Comparison of ENCODE assay signal across 1 cellular context in the genomic region with DNA sequence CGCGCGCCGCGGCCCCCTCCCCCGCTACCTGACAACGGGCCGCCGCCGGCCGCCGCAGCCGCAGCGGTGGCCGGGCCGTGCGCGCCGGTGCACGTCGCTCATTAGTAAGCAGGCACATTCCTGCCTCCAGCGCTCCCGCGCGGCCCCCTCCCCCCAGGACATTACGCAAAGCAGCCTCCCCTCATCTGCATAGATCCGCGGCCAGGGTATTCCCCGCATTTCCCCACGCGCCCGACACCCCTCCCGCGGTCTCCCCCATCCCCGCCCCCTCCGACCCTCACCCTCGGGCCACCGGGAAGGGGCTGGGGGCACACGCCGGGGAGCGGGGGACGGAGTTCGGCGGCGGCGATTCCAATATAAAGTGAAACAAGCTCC.
A peak's percentile ranks its signal among the peaks of the same experiment; 100 is the strongest.
TF ChIP-seq lines count a peak whose summit lies in the region.

A gene with protein sequence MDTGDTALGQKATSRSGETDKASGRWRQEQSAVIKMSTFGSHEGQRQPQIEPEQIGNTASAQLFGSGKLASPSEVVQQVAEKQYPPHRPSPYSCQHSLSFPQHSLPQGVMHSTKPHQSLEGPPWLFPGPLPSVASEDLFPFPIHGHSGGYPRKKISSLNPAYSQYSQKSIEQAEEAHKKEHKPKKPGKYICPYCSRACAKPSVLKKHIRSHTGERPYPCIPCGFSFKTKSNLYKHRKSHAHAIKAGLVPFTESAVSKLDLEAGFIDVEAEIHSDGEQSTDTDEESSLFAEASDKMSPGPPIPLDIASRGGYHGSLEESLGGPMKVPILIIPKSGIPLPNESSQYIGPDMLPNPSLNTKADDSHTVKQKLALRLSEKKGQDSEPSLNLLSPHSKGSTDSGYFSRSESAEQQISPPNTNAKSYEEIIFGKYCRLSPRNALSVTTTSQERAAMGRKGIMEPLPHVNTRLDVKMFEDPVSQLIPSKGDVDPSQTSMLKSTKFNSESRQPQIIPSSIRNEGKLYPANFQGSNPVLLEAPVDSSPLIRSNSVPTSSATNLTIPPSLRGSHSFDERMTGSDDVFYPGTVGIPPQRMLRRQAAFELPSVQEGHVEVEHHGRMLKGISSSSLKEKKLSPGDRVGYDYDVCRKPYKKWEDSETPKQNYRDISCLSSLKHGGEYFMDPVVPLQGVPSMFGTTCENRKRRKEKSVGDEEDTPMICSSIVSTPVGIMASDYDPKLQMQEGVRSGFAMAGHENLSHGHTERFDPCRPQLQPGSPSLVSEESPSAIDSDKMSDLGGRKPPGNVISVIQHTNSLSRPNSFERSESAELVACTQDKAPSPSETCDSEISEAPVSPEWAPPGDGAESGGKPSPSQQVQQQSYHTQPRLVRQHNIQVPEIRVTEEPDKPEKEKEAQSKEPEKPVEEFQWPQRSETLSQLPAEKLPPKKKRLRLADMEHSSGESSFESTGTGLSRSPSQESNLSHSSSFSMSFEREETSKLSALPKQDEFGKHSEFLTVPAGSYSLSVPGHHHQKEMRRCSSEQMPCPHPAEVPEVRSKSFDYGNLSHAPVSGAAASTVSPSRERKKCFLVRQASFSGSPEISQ (N-terminal part only) (minus strand): TSS at position 106 of the 375 bp plus-strand sequence. CDS start 170,438 bp downstream, outside the sequence.

TF ChIP-seq in HepG2, 621 proteins besides CTCF, POLR2A, EP300 and RAD21 (continued from another document and continues in another):
- TF ChIP-seq TOE1 (CRISPR knock-in tag; IDR thresholded peaks at IDR 0.05) (no peak), BHLHE40 (IDR thresholded peaks at IDR 0.05; ENCODE audit: low read length) (no peak), TBX3 (IDR thresholded peaks at IDR 0.05; ENCODE audit: borderline replicate concordance) (peak; percentile 25; the same call in 1 of the 2 replicates), MIXL1 (CRISPR knock-in tag; IDR thresholded peaks at IDR 0.05) (peak; percentile 57; the same call in 1 of the 2 replicates), NBN (conservative IDR thresholded peaks at IDR 0.05) (no peak), ZBTB3 (CRISPR knock-in tag; IDR thresholded peaks at IDR 0.05; ENCODE audit: borderline replicate concordance, low read depth) (no peak), SMYD3 (CRISPR knock-in tag; IDR thresholded peaks at IDR 0.05) (no peak), ASH2L (IDR thresholded peaks at IDR 0.05; ENCODE audit: insufficient read length, low read depth, low read length) (peak; percentile 15), MXI1 (IDR thresholded peaks at IDR 0.05; ENCODE audit: borderline replicate concordance, low read depth, low read length) (peak; percentile 84), ERF (CRISPR knock-in tag; IDR thresholded peaks at IDR 0.05) (no peak), GABPA (IDR thresholded peaks at IDR 0.05; ENCODE audit: low read depth, low read length) (no peak), GABPA (CRISPR knock-in tag; IDR thresholded peaks at IDR 0.05; ENCODE audit: low read depth) (0 out of 2 replicates have a peak, but pooled peaks have one; percentile 16), SAP130 (CRISPR knock-in tag; IDR thresholded peaks at IDR 0.05; ENCODE audit: low read depth) (peak; percentile 78), ZNF235 (CRISPR knock-in tag; IDR thresholded peaks at IDR 0.05; ENCODE audit: borderline replicate concordance) (0 out of 2 replicates have a peak, but pooled peaks have one; percentile 9), KMT2A (CRISPR knock-in tag; IDR thresholded peaks at IDR 0.05) (peak; percentile 42; the same call in 1 of the 2 replicates), ZNF672 (CRISPR knock-in tag; IDR thresholded peaks at IDR 0.05) (no peak), RBAK (CRISPR knock-in tag; IDR thresholded peaks at IDR 0.05) (no peak), GATAD1 (CRISPR knock-in tag; IDR thresholded peaks at IDR 0.05) (no peak), ZNF34 (CRISPR knock-in tag; IDR thresholded peaks at IDR 0.05; ENCODE audit: borderline replicate concordance) (no peak), HHEX (CRISPR knock-in tag; IDR thresholded peaks at IDR 0.05) (no peak), HDAC2 (CRISPR knock-in tag; IDR thresholded peaks at IDR 0.05) (no peak), ZNF138 (CRISPR knock-in tag; IDR thresholded peaks at IDR 0.05; ENCODE audit: low read depth) (no peak), NFE2L2 (IDR thresholded peaks at IDR 0.05; ENCODE audit: low read length) (no peak), ZNF772 (CRISPR knock-in tag; IDR thresholded peaks at IDR 0.05) (no peak), ZNF839 (CRISPR knock-in tag; IDR thresholded peaks at IDR 0.05; ENCODE audit: borderline replicate concordance) (no peak), REXO4 (CRISPR knock-in tag; IDR thresholded peaks at IDR 0.05; ENCODE audit: borderline replicate concordance) (no peak), KMT2B (CRISPR knock-in tag; IDR thresholded peaks at IDR 0.05) (peak; percentile 59), ELF4 (CRISPR knock-in tag; IDR thresholded peaks at IDR 0.05; ENCODE audit: borderline replicate concordance) (no peak), ZNF598 (CRISPR knock-in tag; IDR thresholded peaks at IDR 0.05; ENCODE audit: borderline replicate concordance) (no peak), ZSCAN31 (CRISPR knock-in tag; IDR thresholded peaks at IDR 0.05; ENCODE audit: low read depth) (0 out of 2 replicates have a peak, but pooled peaks have one; percentile 13), SAFB2 (CRISPR knock-in tag; IDR thresholded peaks at IDR 0.05; ENCODE audit: borderline replicate concordance, low read depth) (no peak), ZNF317 (CRISPR knock-in tag; IDR thresholded peaks at IDR 0.05) (peak; percentile 39; the same call in 1 of the 2 replicates), SKI (IDR thresholded peaks at IDR 0.05; ENCODE audit: partially characterized antibody) (peak; percentile 13), ZNF816 (CRISPR knock-in tag; IDR thresholded peaks at IDR 0.05; ENCODE audit: borderline replicate concordance) (0 out of 2 replicates have a peak, but pooled peaks have one; percentile 10)
- TF ChIP-seq, protein P1, sequence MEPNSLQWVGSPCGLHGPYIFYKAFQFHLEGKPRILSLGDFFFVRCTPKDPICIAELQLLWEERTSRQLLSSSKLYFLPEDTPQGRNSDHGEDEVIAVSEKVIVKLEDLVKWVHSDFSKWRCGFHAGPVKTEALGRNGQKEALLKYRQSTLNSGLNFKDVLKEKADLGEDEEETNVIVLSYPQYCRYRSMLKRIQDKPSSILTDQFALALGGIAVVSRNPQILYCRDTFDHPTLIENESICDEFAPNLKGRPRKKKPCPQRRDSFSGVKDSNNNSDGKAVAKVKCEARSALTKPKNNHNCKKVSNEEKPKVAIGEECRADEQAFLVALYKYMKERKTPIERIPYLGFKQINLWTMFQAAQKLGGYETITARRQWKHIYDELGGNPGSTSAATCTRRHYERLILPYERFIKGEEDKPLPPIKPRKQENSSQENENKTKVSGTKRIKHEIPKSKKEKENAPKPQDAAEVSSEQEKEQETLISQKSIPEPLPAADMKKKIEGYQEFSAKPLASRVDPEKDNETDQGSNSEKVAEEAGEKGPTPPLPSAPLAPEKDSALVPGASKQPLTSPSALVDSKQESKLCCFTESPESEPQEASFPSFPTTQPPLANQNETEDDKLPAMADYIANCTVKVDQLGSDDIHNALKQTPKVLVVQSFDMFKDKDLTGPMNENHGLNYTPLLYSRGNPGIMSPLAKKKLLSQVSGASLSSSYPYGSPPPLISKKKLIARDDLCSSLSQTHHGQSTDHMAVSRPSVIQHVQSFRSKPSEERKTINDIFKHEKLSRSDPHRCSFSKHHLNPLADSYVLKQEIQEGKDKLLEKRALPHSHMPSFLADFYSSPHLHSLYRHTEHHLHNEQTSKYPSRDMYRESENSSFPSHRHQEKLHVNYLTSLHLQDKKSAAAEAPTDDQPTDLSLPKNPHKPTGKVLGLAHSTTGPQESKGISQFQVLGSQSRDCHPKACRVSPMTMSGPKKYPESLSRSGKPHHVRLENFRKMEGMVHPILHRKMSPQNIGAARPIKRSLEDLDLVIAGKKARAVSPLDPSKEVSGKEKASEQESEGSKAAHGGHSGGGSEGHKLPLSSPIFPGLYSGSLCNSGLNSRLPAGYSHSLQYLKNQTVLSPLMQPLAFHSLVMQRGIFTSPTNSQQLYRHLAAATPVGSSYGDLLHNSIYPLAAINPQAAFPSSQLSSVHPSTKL (CRISPR knock-in tag; IDR thresholded peaks at IDR 0.05), result peak; percentile 55
- TF ChIP-seq, protein P2, sequence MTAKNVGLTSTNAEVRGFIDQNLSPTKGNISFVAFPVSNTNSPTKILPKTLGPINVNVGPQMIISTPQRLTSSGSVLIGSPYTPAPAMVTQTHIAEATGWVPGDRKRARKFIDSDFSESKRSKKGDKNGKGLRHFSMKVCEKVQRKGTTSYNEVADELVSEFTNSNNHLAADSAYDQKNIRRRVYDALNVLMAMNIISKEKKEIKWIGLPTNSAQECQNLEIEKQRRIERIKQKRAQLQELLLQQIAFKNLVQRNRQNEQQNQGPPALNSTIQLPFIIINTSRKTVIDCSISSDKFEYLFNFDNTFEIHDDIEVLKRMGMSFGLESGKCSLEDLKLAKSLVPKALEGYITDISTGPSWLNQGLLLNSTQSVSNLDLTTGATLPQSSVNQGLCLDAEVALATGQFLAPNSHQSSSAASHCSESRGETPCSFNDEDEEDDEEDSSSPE (CRISPR knock-in tag; IDR thresholded peaks at IDR 0.05), result 0 out of 2 replicates have a peak, but pooled peaks have one; percentile 10
- TF ChIP-seq, protein P3, sequence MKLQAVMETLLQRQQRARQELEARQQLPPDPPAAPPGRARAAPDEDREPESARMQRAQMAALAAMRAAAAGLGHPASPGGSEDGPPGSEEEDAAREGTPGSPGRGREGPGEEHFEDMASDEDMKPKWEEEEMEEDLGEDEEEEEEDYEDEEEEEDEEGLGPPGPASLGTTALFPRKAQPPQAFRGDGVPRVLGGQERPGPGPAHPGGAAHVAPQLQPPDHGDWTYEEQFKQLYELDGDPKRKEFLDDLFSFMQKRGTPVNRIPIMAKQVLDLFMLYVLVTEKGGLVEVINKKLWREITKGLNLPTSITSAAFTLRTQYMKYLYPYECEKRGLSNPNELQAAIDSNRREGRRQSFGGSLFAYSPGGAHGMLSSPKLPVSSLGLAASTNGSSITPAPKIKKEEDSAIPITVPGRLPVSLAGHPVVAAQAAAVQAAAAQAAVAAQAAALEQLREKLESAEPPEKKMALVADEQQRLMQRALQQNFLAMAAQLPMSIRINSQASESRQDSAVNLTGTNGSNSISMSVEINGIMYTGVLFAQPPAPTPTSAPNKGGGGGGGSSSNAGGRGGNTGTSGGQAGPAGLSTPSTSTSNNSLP (IDR thresholded peaks at IDR 0.05; ENCODE audit: low read depth, low read length), result peak; percentile 4; the same call in 1 of the 2 replicates
- TF ChIP-seq, protein P4, sequence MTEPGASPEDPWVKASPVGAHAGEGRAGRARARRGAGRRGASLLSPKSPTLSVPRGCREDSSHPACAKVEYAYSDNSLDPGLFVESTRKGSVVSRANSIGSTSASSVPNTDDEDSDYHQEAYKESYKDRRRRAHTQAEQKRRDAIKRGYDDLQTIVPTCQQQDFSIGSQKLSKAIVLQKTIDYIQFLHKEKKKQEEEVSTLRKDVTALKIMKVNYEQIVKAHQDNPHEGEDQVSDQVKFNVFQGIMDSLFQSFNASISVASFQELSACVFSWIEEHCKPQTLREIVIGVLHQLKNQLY (CRISPR knock-in tag; IDR thresholded peaks at IDR 0.05), result no peak
- TF ChIP-seq, protein P5, sequence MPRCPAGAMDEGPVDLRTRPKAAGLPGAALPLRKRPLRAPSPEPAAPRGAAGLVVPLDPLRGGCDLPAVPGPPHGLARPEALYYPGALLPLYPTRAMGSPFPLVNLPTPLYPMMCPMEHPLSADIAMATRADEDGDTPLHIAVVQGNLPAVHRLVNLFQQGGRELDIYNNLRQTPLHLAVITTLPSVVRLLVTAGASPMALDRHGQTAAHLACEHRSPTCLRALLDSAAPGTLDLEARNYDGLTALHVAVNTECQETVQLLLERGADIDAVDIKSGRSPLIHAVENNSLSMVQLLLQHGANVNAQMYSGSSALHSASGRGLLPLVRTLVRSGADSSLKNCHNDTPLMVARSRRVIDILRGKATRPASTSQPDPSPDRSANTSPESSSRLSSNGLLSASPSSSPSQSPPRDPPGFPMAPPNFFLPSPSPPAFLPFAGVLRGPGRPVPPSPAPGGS (CRISPR knock-in tag; IDR thresholded peaks at IDR 0.05), result no peak
- TF ChIP-seq, protein P6, sequence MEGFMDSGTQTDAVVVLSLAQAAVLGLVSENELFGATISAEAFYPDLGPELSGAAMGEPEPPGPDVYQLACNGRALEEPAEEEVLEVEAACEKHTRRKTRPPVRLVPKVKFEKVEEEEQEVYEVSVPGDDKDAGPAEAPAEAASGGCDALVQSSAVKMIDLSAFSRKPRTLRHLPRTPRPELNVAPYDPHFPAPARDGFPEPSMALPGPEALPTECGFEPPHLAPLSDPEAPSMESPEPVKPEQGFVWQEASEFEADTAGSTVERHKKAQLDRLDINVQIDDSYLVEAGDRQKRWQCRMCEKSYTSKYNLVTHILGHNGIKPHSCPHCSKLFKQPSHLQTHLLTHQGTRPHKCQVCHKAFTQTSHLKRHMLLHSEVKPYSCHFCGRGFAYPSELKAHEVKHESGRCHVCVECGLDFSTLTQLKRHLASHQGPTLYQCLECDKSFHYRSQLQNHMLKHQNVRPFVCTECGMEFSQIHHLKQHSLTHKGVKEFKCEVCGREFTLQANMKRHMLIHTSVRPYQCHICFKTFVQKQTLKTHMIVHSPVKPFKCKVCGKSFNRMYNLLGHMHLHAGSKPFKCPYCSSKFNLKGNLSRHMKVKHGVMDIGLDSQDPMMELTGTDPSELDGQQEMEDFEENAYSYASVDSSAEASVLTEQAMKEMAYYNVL (CRISPR knock-in tag; IDR thresholded peaks at IDR 0.05; ENCODE audit: borderline replicate concordance), result peak; percentile 11; the same call in 1 of the 2 replicates
- TF ChIP-seq, protein P7, sequence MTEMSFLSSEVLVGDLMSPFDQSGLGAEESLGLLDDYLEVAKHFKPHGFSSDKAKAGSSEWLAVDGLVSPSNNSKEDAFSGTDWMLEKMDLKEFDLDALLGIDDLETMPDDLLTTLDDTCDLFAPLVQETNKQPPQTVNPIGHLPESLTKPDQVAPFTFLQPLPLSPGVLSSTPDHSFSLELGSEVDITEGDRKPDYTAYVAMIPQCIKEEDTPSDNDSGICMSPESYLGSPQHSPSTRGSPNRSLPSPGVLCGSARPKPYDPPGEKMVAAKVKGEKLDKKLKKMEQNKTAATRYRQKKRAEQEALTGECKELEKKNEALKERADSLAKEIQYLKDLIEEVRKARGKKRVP (CRISPR knock-in tag; IDR thresholded peaks at IDR 0.05), result no peak; a peak in 1 of 4 replicates
- TF ChIP-seq, protein P8, sequence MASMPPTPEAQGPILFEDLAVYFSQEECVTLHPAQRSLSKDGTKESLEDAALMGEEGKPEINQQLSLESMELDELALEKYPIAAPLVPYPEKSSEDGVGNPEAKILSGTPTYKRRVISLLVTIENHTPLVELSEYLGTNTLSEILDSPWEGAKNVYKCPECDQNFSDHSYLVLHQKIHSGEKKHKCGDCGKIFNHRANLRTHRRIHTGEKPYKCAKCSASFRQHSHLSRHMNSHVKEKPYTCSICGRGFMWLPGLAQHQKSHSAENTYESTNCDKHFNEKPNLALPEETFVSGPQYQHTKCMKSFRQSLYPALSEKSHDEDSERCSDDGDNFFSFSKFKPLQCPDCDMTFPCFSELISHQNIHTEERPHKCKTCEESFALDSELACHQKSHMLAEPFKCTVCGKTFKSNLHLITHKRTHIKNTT (CRISPR knock-in tag; IDR thresholded peaks at IDR 0.05), result no peak
- TF ChIP-seq, protein P9, sequence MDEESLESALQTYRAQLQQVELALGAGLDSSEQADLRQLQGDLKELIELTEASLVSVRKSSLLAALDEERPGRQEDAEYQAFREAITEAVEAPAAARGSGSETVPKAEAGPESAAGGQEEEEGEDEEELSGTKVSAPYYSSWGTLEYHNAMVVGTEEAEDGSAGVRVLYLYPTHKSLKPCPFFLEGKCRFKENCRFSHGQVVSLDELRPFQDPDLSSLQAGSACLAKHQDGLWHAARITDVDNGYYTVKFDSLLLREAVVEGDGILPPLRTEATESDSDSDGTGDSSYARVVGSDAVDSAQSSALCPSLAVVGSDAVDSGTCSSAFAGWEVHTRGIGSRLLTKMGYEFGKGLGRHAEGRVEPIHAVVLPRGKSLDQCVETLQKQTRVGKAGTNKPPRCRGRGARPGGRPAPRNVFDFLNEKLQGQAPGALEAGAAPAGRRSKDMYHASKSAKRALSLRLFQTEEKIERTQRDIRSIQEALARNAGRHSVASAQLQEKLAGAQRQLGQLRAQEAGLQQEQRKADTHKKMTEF (CRISPR knock-in tag; IDR thresholded peaks at IDR 0.05), result peak; percentile 7; the same call in 1 of the 2 replicates
